8 cellular contexts compared by ENCODE assay signal in genomic region chr6:87590989-87591388, GRCh38. TPM values are rescaled to one million over a fixed set of nuclear protein-coding genes. Genes with fewer than 3 reads are reported as not detected.
DNase-seq lines count a peak whose midpoint lies in the region; ATAC-seq and TF ChIP-seq lines count a peak whose summit lies in the region.

No MANE protein-coding gene starts in this region.

- no peaks in the 10 kb centered on the region for H3K9me3 Mint-ChIP-seq in Calu3 (ENCODE audit: low read depth, unreplicated experiment)

- H3K27me3 Mint-ChIP-seq in Calu3 (ENCODE audit: unreplicated experiment) = no peaks in the 10 kb centered on the region

- H3K36me3 Mint-ChIP-seq in Calu3 (ENCODE audit: insufficient read depth, unreplicated experiment) = peaks cover 25% of the 10 kb centered on the region

- H3K9me3 ChIP-seq in endocrine pancreas (ENCODE audit: control insufficient read depth, low read length) (no peaks in the 10 kb centered on the region), neutrophil (no peaks in the 10 kb centered on the region)

- TF ChIP-seq CTCF in Calu3 (IDR thresholded peaks at IDR 0.05; ENCODE audit: unreplicated experiment) (no peak), neutrophil (IDR thresholded peaks at IDR 0.05) (no peak)

- ATAC-seq in HG03039 (IDR thresholded peaks at IDR 0.05; ENCODE audit: unreplicated experiment) = no peak

- no peak for DNase-seq in Calu3
- peak; percentile 21 for DNase-seq in OCI-M1 (lab: John Stamatoyannopoulos, UW)
- DNase-seq in amniotic stem cell (lab: John Stamatoyannopoulos, UW) = no peak
- DNase-seq in NCI-H1436 treated with DMSO at 0.1 percent for 48 hours (lab: John Stamatoyannopoulos, UW) = no peak
- no peak for DNase-seq in inferior parietal cortex (ENCODE audit: extremely low spot score)

- H3K4me1 ChIP-seq in endocrine pancreas (ENCODE audit: control insufficient read depth, insufficient read depth, low read length) (peaks cover 23% of the 10 kb centered on the region), neutrophil (ENCODE audit: control insufficient read depth in 1 of 2, insufficient read depth in 1 of 2, low read depth in 1 of 2, low read length in 1 of 2) (peaks cover 28 to 33% of the 10 kb centered on the region in 2 experiments)

- peak overlapping the region; percentile 88 for H3K9ac ChIP-seq in endocrine pancreas (ENCODE audit: control insufficient read depth, insufficient read depth, low read length)

- H3K27ac ChIP-seq in neutrophil = no peak overlapping the region

- H3K4me3 ChIP-seq in endocrine pancreas (ENCODE audit: control insufficient read depth, insufficient read depth, low read length) (peak overlapping the region; percentile 91), neutrophil (ENCODE audit: low read depth in 1 of 2, low read length in 1 of 2) (peak overlapping the region; percentile 83 to 93)

- CTCF ChIA-PET in Calu3 (lab: Charles Lee) = no interaction called here

- H3K27me3 ChIP-seq in endocrine pancreas (ENCODE audit: control insufficient read depth, insufficient read depth, low read length) (no peaks in the 10 kb centered on the region), neutrophil (no peaks in the 10 kb centered on the region)

- H3K36me3 ChIP-seq in endocrine pancreas (ENCODE audit: control insufficient read depth, insufficient read depth, low read length) (no peaks in the 10 kb centered on the region), neutrophil (peaks cover 17% of the 10 kb centered on the region)

- peak overlapping the region; percentile 77 for H3K27ac Mint-ChIP-seq in Calu3 (ENCODE audit: unreplicated experiment)

- H3K4me1 Mint-ChIP-seq in Calu3 (ENCODE audit: low read depth, unreplicated experiment) = peaks cover 23% of the 10 kb centered on the region

- peak overlapping the region; percentile 88 for H3K4me3 Mint-ChIP-seq in Calu3 (ENCODE audit: low read depth, unreplicated experiment)

- intact Hi-C loops in Calu3 (cut with micrococcal nuclease; ENCODE audit: unreplicated experiment) = loop anchor here (10.0 kb wide), 1 partner anchor 196 kb away; no protein-coding TSS in a partner anchor

- no TSS peak for BruUV-seq in Calu3 (replicated peaks; lab: Mats Ljungman, UMichigan)

RNA-seq across cellular contexts. Expression of gene ORC3, which starts 1.1 kb away (rescaled TPM):
- total RNA-seq in Calu3 (2022) = 32.7 and 35.1 TPM in 2 replicates

RNA-seq across cellular contexts. Expression of gene RARS2, which starts 1.2 kb away (rescaled TPM):
- 24.4 and 24.7 TPM in 2 replicates for total RNA-seq in Calu3 (2022)
